In the genomic region with DNA sequence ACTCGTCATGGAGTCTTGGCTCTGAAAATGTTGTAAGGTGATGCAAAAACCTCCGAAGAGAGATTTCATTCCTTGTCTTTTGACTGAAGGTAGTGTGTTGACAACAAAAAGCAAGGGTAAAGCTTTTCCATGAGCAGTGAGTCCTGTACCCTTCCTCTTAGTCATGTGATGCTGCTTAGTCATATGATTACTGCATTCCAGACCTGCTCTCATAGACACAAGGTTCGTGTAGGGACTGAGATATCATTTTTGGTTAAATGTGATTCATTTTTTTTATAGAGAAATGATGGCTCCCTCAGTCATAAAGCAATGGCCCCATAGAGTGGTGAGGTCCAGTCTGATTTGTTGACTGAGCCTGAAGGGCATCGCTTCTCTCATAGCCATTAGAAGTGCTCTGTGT, we compare ENCODE assay signal across 20 cellular contexts. TPM values are rescaled to one million over a fixed set of nuclear protein-coding genes. Genes with fewer than 3 reads are reported as not detected.
"Had no signal": no experiment of that assay in that cellular context is flagged by ENCODE, and none has a peak within 500 bp of the region (broad histone marks: within the 10 kb centered on the region; RNA-seq: fewer than 3 reads in every experiment).

No MANE protein-coding gene starts in this region.

- ATAC-seq: heart left ventricle; naive thymus-derived CD4-positive, alpha-beta T cell; right lobe of liver; stimulated activated memory B cell treated with anti-CD40 and anti-IgM and Interleukin-4, amounts not matched to agents 10 μg/mL and 1 μg/mL and 100 μg/mL, for 72 hours had no signal

- H3K27me3 ChIP-seq: upper lobe of left lung, uterus had no signal

- H3K36me3 ChIP-seq: heart left ventricle, prostate gland, right lobe of liver, spleen, tibial artery, upper lobe of left lung, uterus had no signal

- H3K9me3 ChIP-seq: heart left ventricle, prostate gland, right lobe of liver, spleen, tibial artery, upper lobe of left lung, uterus had no signal

- H3K4me3 ChIP-seq: heart left ventricle, prostate gland, right lobe of liver, spleen, tibial artery, upper lobe of left lung, uterus had no signal

- DNase-seq: heart left ventricle; hippocampal formation; naive thymus-derived CD4-positive, alpha-beta T cell; nephron progenitor cell; right lobe of liver; spleen; stimulated activated CD4-positive, alpha-beta T cell treated with anti-CD3 and anti-CD28 coated beads, Interleukin-15, amount 100 ng/mL, for 24 hours; stimulated activated CD4-positive, alpha-beta T cell treated with anti-CD3 and anti-CD28 coated beads, Interleukin-1b, Interleukin-23, amount 100 ng/mL, for 48 hours; stimulated activated CD4-positive, alpha-beta T cell treated with anti-CD3 and anti-CD28 coated beads, Interleukin-4, amount 100 ng/mL, for 24 hours; tibial artery; upper lobe of left lung; uterus had no signal

- H3K27ac ChIP-seq: heart left ventricle, parathyroid adenoma, prostate gland, right lobe of liver, spleen, tibial artery, upper lobe of left lung, uterus had no signal

- H3K4me1 ChIP-seq: parathyroid adenoma, prostate gland, right lobe of liver, spleen, tibial artery, upper lobe of left lung, uterus had no signal

RNA-seq across cellular contexts. Expression of gene KCNJ6, which starts 9.2 kb away (rescaled TPM):
- total RNA-seq: endothelial cell of umbilical vein; heart left ventricle; liver; lung microvascular endothelial cell; mesenteric fat pad; naive thymus-derived CD4-positive, alpha-beta T cell; omental fat pad had no signal
- polyA plus RNA-seq: endothelial cell of umbilical vein, heart left ventricle had no signal
